Comparison of ENCODE assay signal across 1 cellular context in the genomic region with DNA sequence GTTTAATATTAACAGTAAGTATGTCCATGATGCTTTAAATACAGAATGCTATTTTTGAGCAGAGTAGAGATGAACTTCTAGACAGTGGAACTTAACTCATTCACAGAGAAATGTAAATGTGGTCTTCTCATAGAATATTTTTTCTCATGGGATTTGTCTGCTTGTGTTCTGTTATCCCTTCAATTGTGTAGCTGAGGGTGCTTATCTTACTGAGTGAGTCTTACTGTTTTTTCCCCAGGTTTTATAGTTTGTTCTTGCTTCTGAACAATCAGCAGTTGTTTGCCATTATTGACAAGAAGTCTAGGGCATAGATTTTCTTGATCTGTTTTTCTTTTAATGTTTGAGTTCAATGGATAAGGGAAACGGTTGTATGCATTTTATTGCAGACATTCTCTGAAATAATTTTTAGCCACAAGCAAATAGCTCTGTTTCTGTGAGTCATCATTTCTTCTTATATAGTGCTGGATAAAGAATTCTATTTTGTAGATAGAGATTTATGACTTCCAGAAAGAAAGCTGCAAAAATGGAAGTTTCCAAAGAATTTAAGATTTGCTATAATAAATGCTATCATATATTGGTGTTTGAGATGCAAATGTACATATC.
TF ChIP-seq lines count a peak whose summit lies in the region.

No MANE protein-coding gene starts in this region.

TF ChIP-seq in GM12891, 5 proteins besides CTCF, POLR2A, EP300 and RAD21 (continued from another document):
- TF ChIP-seq SPI1 (IDR thresholded peaks at IDR 0.05; ENCODE audit: low read depth, low read length) = no peak
